8 cellular contexts compared by ENCODE assay signal in the genomic region with DNA sequence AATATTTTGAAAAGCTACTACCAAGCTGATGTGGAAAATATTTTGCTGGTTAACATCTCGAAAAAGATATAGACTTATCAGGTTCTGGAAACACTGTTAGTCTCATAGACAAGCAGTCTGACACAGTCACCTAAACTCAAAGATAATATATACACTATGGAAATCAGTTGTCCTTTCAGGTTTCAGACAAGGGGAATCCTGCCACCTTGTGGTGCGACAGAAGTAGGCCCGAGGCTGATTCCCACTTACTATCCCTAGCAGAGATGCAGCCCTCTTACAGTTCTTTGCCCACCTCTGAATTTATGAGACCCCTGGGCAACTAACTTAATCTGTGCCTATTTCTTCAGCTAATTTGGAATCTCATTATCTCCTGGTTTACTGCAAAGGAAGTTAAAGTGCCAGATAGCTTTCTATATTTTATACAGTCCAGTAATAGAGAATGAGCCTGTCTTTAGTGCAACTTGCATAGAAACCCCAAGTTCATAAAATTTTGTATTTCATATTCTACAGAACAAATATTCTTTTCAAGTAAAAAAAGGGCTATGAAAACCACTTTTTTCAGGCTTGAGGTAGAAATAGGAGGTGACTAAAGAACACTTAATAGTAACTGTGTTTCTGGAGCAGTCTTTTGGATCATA. TPM values are rescaled to one million over a fixed set of nuclear protein-coding genes. Genes with fewer than 3 reads are reported as not detected.
A peak's percentile ranks its signal among the peaks of the same experiment; 100 is the strongest.
DNase-seq lines count a peak whose midpoint lies in the region; ATAC-seq and TF ChIP-seq lines count a peak whose summit lies in the region.

No MANE protein-coding gene starts in this region.

- no peak overlapping the region for H2BK12ac ChIP-seq in mesenchymal stem cell (ENCODE audit: low read length in 2 of 2)

- no peak overlapping the region for H2BK5ac ChIP-seq in mesenchymal stem cell (ENCODE audit: low read depth, low read length, poor library complexity, severe bottlenecking)

- TF ChIP-seq CTCF in CD8-positive, alpha-beta T cell (IDR thresholded peaks at IDR 0.05), result peak; percentile 83

- H3K36me3 ChIP-seq in CD8-positive, alpha-beta T cell (ENCODE audit: insufficient read depth, low read length), result no peaks in the 10 kb centered on the region
- peaks cover 4% of the 10 kb centered on the region for H3K36me3 ChIP-seq in effector memory CD4-positive, alpha-beta T cell (ENCODE audit: control insufficient read depth, insufficient read depth, low read length)
- H3K36me3 ChIP-seq in mesenchymal stem cell (ENCODE audit: control insufficient read depth in 1 of 2, insufficient read depth in 2 of 2, low read depth in 1 of 2, low read length in 2 of 2), result peaks cover 0 to 17% of the 10 kb centered on the region in 2 experiments

- H3K27me3 ChIP-seq in CD8-positive, alpha-beta T cell (ENCODE audit: insufficient read depth, low read length), result no peaks in the 10 kb centered on the region
- H3K27me3 ChIP-seq in effector memory CD4-positive, alpha-beta T cell (replicated peaks; ENCODE audit: control insufficient read depth, insufficient read depth, low read length, poor library complexity, severe bottlenecking), result no peaks in the 10 kb centered on the region
- no peaks in the 10 kb centered on the region for H3K27me3 ChIP-seq in mesenchymal stem cell (ENCODE audit: control insufficient read depth in 1 of 2, insufficient read depth in 1 of 2, low read length in 2 of 2)

- no peak overlapping the region for H3K27ac ChIP-seq in CD8-positive, alpha-beta T cell (ENCODE audit: low read depth, low read length)
- H3K27ac ChIP-seq in effector memory CD4-positive, alpha-beta T cell (ENCODE audit: insufficient read depth, low read length, poor library complexity, severe bottlenecking), result no peak overlapping the region
- no peak overlapping the region for H3K27ac ChIP-seq in mesenchymal stem cell (ENCODE audit: low read length, poor library complexity, severe bottlenecking)

- H3K9ac ChIP-seq in mesenchymal stem cell (ENCODE audit: low read length), result no peak overlapping the region

- H4K91ac ChIP-seq in mesenchymal stem cell (ENCODE audit: low read length), result no peak overlapping the region

- peaks cover 1% of the 10 kb centered on the region for H3K79me1 ChIP-seq in mesenchymal stem cell (replicated peaks; ENCODE audit: low read length, poor library complexity, severe bottlenecking)

- H3K9me3 ChIP-seq in CD8-positive, alpha-beta T cell (ENCODE audit: low read length), result no peaks in the 10 kb centered on the region
- no peaks in the 10 kb centered on the region for H3K9me3 ChIP-seq in effector memory CD4-positive, alpha-beta T cell (ENCODE audit: control insufficient read depth, low read length)
- no peaks in the 10 kb centered on the region for H3K9me3 ChIP-seq in mesenchymal stem cell (ENCODE audit: control insufficient read depth, low read length)

- no peak overlapping the region for H2BK120ac ChIP-seq in mesenchymal stem cell (ENCODE audit: low read depth, low read length)

- no peak overlapping the region for H3K27ac Mint-ChIP-seq in CD8-positive, alpha-beta T cell
- no peak overlapping the region for H3K27ac Mint-ChIP-seq in activated CD4-positive, alpha-beta memory T cell treated with anti-CD3 and anti-CD28 coated beads for 36 hours

- no peak overlapping the region for H3K4ac ChIP-seq in mesenchymal stem cell (ENCODE audit: low read depth in 1 of 2, low read length in 2 of 2)

- H3K4me3 ChIP-seq in CD8-positive, alpha-beta T cell (ENCODE audit: low read depth, low read length), result no peak overlapping the region
- H3K4me3 ChIP-seq in effector memory CD4-positive, alpha-beta T cell (ENCODE audit: insufficient read depth, low read depth, low read length, poor library complexity, severe bottlenecking), result no peak overlapping the region
- no peak overlapping the region for H3K4me3 ChIP-seq in mesenchymal stem cell (ENCODE audit: insufficient read depth in 1 of 2, low read depth in 1 of 2, low read length in 2 of 2)

- no peak overlapping the region for H2AK5ac ChIP-seq in mesenchymal stem cell (ENCODE audit: low read length, severe bottlenecking)

- CTCF ChIA-PET in CD8-positive, alpha-beta T cell (lab: Charles Lee), result interaction anchor here (0.6 to 4.8 kb wide), 32 partner anchors 8 to 1029 kb away, joined by 3 to 77 read pairs (median 3); partner anchors contain the start of genes BRIX1 and RAD1
- CTCF ChIA-PET in activated CD4-positive, alpha-beta memory T cell treated with anti-CD3 and anti-CD28 coated beads for 36 hours (lab: Charles Lee), result interaction anchor here (0.6 to 4.5 kb wide), 32 partner anchors 8 to 1462 kb away, joined by 3 to 48 read pairs (median 4); partner anchors contain the start of genes BRIX1, DNAJC21, RAD1 and TTC23L

- H3K9me3 Mint-ChIP-seq in CD8-positive, alpha-beta T cell, result no peaks in the 10 kb centered on the region
- no peaks in the 10 kb centered on the region for H3K9me3 Mint-ChIP-seq in activated CD4-positive, alpha-beta memory T cell treated with anti-CD3 and anti-CD28 coated beads for 36 hours

- peak; percentile 8 to 64 (median 58) for DNase-seq in CD8-positive, alpha-beta T cell
- peak; percentile 47 for DNase-seq in HPDE6-E6E7 (ENCODE audit: extremely low spot score)
- peak; percentile 93 for DNase-seq in NCI-H748 treated with DMSO at 0.1 percent for 48 hours (lab: John Stamatoyannopoulos, UW)
- DNase-seq in activated CD4-positive, alpha-beta memory T cell treated with anti-CD3 and anti-CD28 coated beads for 36 hours, result peak; percentile 67
- peak in 2 of 3 donors; percentile 16 to 44 for DNase-seq in effector memory CD4-positive, alpha-beta T cell
- peak; percentile 76 for DNase-seq in mesenchymal stem cell
- DNase-seq in stimulated activated CD8-positive, alpha-beta memory T cell treated with anti-CD3 and anti-CD28 coated beads, Interleukin-4, amount 100 ng/mL, for 1 hour (ENCODE audit: low read depth in 2 of 2, low spot score in 1 of 2), result peak; percentile 29 to 31

- no peak overlapping the region for H2BK15ac ChIP-seq in mesenchymal stem cell (ENCODE audit: low read depth, poor library complexity, severe bottlenecking)

- no peak overlapping the region for H2AFZ ChIP-seq in mesenchymal stem cell (ENCODE audit: low read depth, low read length)

- no peak overlapping the region for H4K8ac ChIP-seq in mesenchymal stem cell (ENCODE audit: low read length)

- H3K4me1 Mint-ChIP-seq in CD8-positive, alpha-beta T cell (ENCODE audit: low read depth), result no peaks in the 10 kb centered on the region
- no peaks in the 10 kb centered on the region for H3K4me1 Mint-ChIP-seq in activated CD4-positive, alpha-beta memory T cell treated with anti-CD3 and anti-CD28 coated beads for 36 hours (ENCODE audit: low read depth)

- ATAC-seq in CD8-positive, alpha-beta T cell, result peak; percentile 67
- ATAC-seq in GM19455 (IDR thresholded peaks at IDR 0.05; ENCODE audit: unreplicated experiment), result peak; percentile 80

- H3K4me1 ChIP-seq in CD8-positive, alpha-beta T cell (ENCODE audit: insufficient read depth, low read length), result no peaks in the 10 kb centered on the region
- H3K4me1 ChIP-seq in effector memory CD4-positive, alpha-beta T cell (ENCODE audit: control insufficient read depth, insufficient read depth, low read length, poor library complexity, severe bottlenecking), result no peaks in the 10 kb centered on the region
- H3K4me1 ChIP-seq in mesenchymal stem cell (ENCODE audit: control insufficient read depth, insufficient read depth, low read depth, low read length), result no peaks in the 10 kb centered on the region

- 0% methylated on average over 3 of the region's 3 CpGs for WGBS in mesenchymal stem cell

- intact Hi-C loops in CD8-positive, alpha-beta T cell (cut with DNase I, micrococcal nuclease), result loop anchor here (1.0 kb wide), 3 partner anchors 375 to 424 kb away; no protein-coding TSS in a partner anchor
- intact Hi-C loops in activated CD4-positive, alpha-beta memory T cell treated with anti-CD3 and anti-CD28 coated beads for 36 hours (cut with micrococcal nuclease), result loop anchor here (1.0 kb wide), 3 partner anchors 375 to 424 kb away; no protein-coding TSS in a partner anchor

- no peak overlapping the region for H3K23ac ChIP-seq in mesenchymal stem cell (ENCODE audit: low read length in 2 of 2)

- no peak overlapping the region for H3K4me3 Mint-ChIP-seq in CD8-positive, alpha-beta T cell
- no peak overlapping the region for H3K4me3 Mint-ChIP-seq in activated CD4-positive, alpha-beta memory T cell treated with anti-CD3 and anti-CD28 coated beads for 36 hours

- POLR2A ChIA-PET in CD8-positive, alpha-beta T cell (lab: Charles Lee), result interaction anchor here (0.9 kb wide), 1 partner anchor 401 kb away, joined by 3 read pairs; no protein-coding TSS in a partner anchor
- POLR2A ChIA-PET in activated CD4-positive, alpha-beta memory T cell treated with anti-CD3 and anti-CD28 coated beads for 36 hours (lab: Charles Lee), result no interaction called here

- no peak overlapping the region for H3K18ac ChIP-seq in mesenchymal stem cell (ENCODE audit: low read depth in 1 of 2, low read length in 2 of 2)

- no peaks in the 10 kb centered on the region for H3K27me3 Mint-ChIP-seq in CD8-positive, alpha-beta T cell (ENCODE audit: low read depth)
- no peaks in the 10 kb centered on the region for H3K27me3 Mint-ChIP-seq in activated CD4-positive, alpha-beta memory T cell treated with anti-CD3 and anti-CD28 coated beads for 36 hours

- peaks cover 9% of the 10 kb centered on the region for H3K36me3 Mint-ChIP-seq in CD8-positive, alpha-beta T cell
- peaks cover 6% of the 10 kb centered on the region for H3K36me3 Mint-ChIP-seq in activated CD4-positive, alpha-beta memory T cell treated with anti-CD3 and anti-CD28 coated beads for 36 hours

- H3K14ac ChIP-seq in mesenchymal stem cell (ENCODE audit: low read length in 2 of 2), result no peak overlapping the region

- no peak overlapping the region for H3K4me2 ChIP-seq in mesenchymal stem cell (ENCODE audit: low read length, poor library complexity, severe bottlenecking)

RNA-seq across cellular contexts. Expression of gene RAD1, which starts 16.9 kb away (rescaled TPM):
- total RNA-seq in CD8-positive, alpha-beta T cell, result 10 to 100 TPM; 34.7 to 35.4 TPM
- 10 to 100 TPM; 36.2 to 38.3 TPM for total RNA-seq in activated CD4-positive, alpha-beta memory T cell treated with anti-CD3 and anti-CD28 coated beads for 36 hours
- polyA plus RNA-seq in mesenchymal stem cell (2013, experiment 1 of 2), result 26.1 TPM
- polyA plus RNA-seq in mesenchymal stem cell (2013, experiment 2 of 2), result 28.5 TPM

RNA-seq across cellular contexts. Expression of gene BRIX1, which starts 17.1 kb away (rescaled TPM):
- 10 to 100 TPM; 34.9 to 40.9 TPM for total RNA-seq in CD8-positive, alpha-beta T cell
- 10 to 100 TPM; 67.4 to 71.4 TPM for total RNA-seq in activated CD4-positive, alpha-beta memory T cell treated with anti-CD3 and anti-CD28 coated beads for 36 hours
- 25.6 TPM for polyA plus RNA-seq in mesenchymal stem cell (2013, experiment 1 of 2)
- 24.6 TPM for polyA plus RNA-seq in mesenchymal stem cell (2013, experiment 2 of 2)

RNA-seq across cellular contexts. Expression of gene DNAJC21, which starts 31.0 kb away (rescaled TPM):
- total RNA-seq in CD8-positive, alpha-beta T cell, result 10 to 100 TPM; 55.7 to 56.6 TPM
- total RNA-seq in activated CD4-positive, alpha-beta memory T cell treated with anti-CD3 and anti-CD28 coated beads for 36 hours, result 10 to 100 TPM; 60.3 to 62.3 TPM
- 44.8 TPM for polyA plus RNA-seq in mesenchymal stem cell (2013, experiment 1 of 2)
- 43.8 TPM for polyA plus RNA-seq in mesenchymal stem cell (2013, experiment 2 of 2)

RNA-seq across cellular contexts. Expression of gene TTC23L, which starts 59.4 kb away (rescaled TPM):
- total RNA-seq in CD8-positive, alpha-beta T cell, result not detected
- total RNA-seq in activated CD4-positive, alpha-beta memory T cell treated with anti-CD3 and anti-CD28 coated beads for 36 hours, result under 1 TPM in 1 of 2 experiments, not detected in 1; 0.07 TPM
- polyA plus RNA-seq in mesenchymal stem cell (2013, experiment 1 of 2), result 0.03 TPM
- 0.18 TPM for polyA plus RNA-seq in mesenchymal stem cell (2013, experiment 2 of 2)

Comparison
In these comparisons a context has a peak if more than half of its experiments do, and no peak if none do; other contexts are left out.
1. DNase-seq: peak in every context shown above with its lines; median percentile 93 in NCI-H748 treated with DMSO at 0.1 percent for 48 hours; 76 in mesenchymal stem cell; 67 in activated CD4-positive, alpha-beta memory T cell treated with anti-CD3 and anti-CD28 coated beads for 36 hours; 58 in CD8-positive, alpha-beta T cell; 47 in HPDE6-E6E7; 30 in effector memory CD4-positive, alpha-beta T cell; 30 in stimulated activated CD8-positive, alpha-beta memory T cell treated with anti-CD3 and anti-CD28 coated beads, Interleukin-4, amount 100 ng/mL, for 1 hour.